Comparison of ENCODE assay signal across 9 cellular contexts in genomic region chr6:82589509-82590206, GRCh38.
DNase-seq lines count a peak whose midpoint lies in the region; ATAC-seq and TF ChIP-seq lines count a peak whose summit lies in the region.
"Had no signal": no experiment of that assay in that cellular context is flagged by ENCODE, and none has a peak within 500 bp of the region (broad histone marks: within the 10 kb centered on the region; RNA-seq: fewer than 3 reads in every experiment).

No MANE protein-coding gene starts in this region.

- CTCF ChIA-PET in activated CD8-positive, alpha-beta T cell treated with anti-CD3 and anti-CD28 coated beads for 36 hours (lab: Charles Lee) = no interaction called here
- CTCF ChIA-PET in activated CD8-positive, alpha-beta T cell treated with anti-CD3 and anti-CD28 coated beads, Interleukin-2, amount 10 ng/mL, durations not matched to agents 7 days and 5 days (lab: Charles Lee) = no interaction called here

- H3K4me1 Mint-ChIP-seq in activated CD8-positive, alpha-beta T cell treated with anti-CD3 and anti-CD28 coated beads for 36 hours (ENCODE audit: low read depth) = no peaks in the 10 kb centered on the region
- no peaks in the 10 kb centered on the region for H3K4me1 Mint-ChIP-seq in activated CD8-positive, alpha-beta T cell treated with anti-CD3 and anti-CD28 coated beads, Interleukin-2, amount 10 ng/mL, durations not matched to agents 7 days and 5 days (ENCODE audit: low read depth)
- peaks cover 6% of the 10 kb centered on the region for H3K4me1 Mint-ChIP-seq in chondrocyte (ENCODE audit: low read depth)
- H3K4me1 Mint-ChIP-seq in stimulated activated naive B cell treated with anti-CD40 and anti-IgM and Interleukin-4, amounts not matched to agents 10 μg/mL and 1 μg/mL and 100 μg/mL, for 72 hours = peaks cover 0 to 6% of the 10 kb centered on the region in 2 donors

- no peaks in the 10 kb centered on the region for H3K36me3 Mint-ChIP-seq in activated CD8-positive, alpha-beta T cell treated with anti-CD3 and anti-CD28 coated beads for 36 hours (ENCODE audit: low read depth)
- no peaks in the 10 kb centered on the region for H3K36me3 Mint-ChIP-seq in activated CD8-positive, alpha-beta T cell treated with anti-CD3 and anti-CD28 coated beads, Interleukin-2, amount 10 ng/mL, durations not matched to agents 7 days and 5 days (ENCODE audit: low read depth)
- H3K36me3 Mint-ChIP-seq in chondrocyte (ENCODE audit: low read depth) = no peaks in the 10 kb centered on the region
- no peaks in the 10 kb centered on the region for H3K36me3 Mint-ChIP-seq in stimulated activated naive B cell treated with anti-CD40 and anti-IgM and Interleukin-4, amounts not matched to agents 10 μg/mL and 1 μg/mL and 100 μg/mL, for 72 hours
- H3K36me3 Mint-ChIP-seq: activated naive CD4-positive, alpha-beta T cell treated with anti-CD3 and anti-CD28 coated beads, Interleukin-2, amount 50 U/mL, for 72 hours had no signal

- peak; percentile 47 for ATAC-seq in activated CD8-positive, alpha-beta T cell treated with anti-CD3 and anti-CD28 coated beads for 36 hours
- ATAC-seq in activated CD8-positive, alpha-beta T cell treated with anti-CD3 and anti-CD28 coated beads, Interleukin-2, amount 10 ng/mL, durations not matched to agents 7 days and 5 days = no peak
- ATAC-seq in HG02571 (IDR thresholded peaks at IDR 0.05; ENCODE audit: unreplicated experiment) (peak; percentile 52), GM18861 (IDR thresholded peaks at IDR 0.05; ENCODE audit: unreplicated experiment) (no peak)
- ATAC-seq in stimulated activated naive B cell treated with anti-CD40 and anti-IgM and Interleukin-4, amounts not matched to agents 10 μg/mL and 1 μg/mL and 100 μg/mL, for 72 hours (replicated peaks) = peak; percentile 31 to 47

- no peak overlapping the region for H3K4me3 Mint-ChIP-seq in activated CD8-positive, alpha-beta T cell treated with anti-CD3 and anti-CD28 coated beads for 36 hours
- H3K4me3 Mint-ChIP-seq in activated CD8-positive, alpha-beta T cell treated with anti-CD3 and anti-CD28 coated beads, Interleukin-2, amount 10 ng/mL, durations not matched to agents 7 days and 5 days = no peak overlapping the region
- H3K4me3 Mint-ChIP-seq in chondrocyte (ENCODE audit: unreplicated experiment) = no peak overlapping the region
- no peak overlapping the region for H3K4me3 Mint-ChIP-seq in stimulated activated naive B cell treated with anti-CD40 and anti-IgM and Interleukin-4, amounts not matched to agents 10 μg/mL and 1 μg/mL and 100 μg/mL, for 72 hours

- peak; percentile 2 for DNase-seq in activated CD8-positive, alpha-beta T cell treated with anti-CD3 and anti-CD28 coated beads for 36 hours
- no peak for DNase-seq in activated CD8-positive, alpha-beta T cell treated with anti-CD3 and anti-CD28 coated beads, Interleukin-2, amount 10 ng/mL, durations not matched to agents 7 days and 5 days
- peak; percentile 11 for DNase-seq in NCI-H187 treated with DMSO at 0.1 percent for 48 hours (lab: John Stamatoyannopoulos, UW)
- no peak for DNase-seq in chondrocyte (ENCODE audit: low spot score)
- DNase-seq in stimulated activated naive B cell treated with anti-CD40 and anti-IgM and Interleukin-4, amounts not matched to agents 10 μg/mL and 1 μg/mL and 100 μg/mL, for 72 hours = no peak
- no peak for DNase-seq in NCI-H2107 treated with DMSO at 0.1 percent for 48 hours (lab: John Stamatoyannopoulos, UW; ENCODE audit: unreplicated experiment)

- POLR2A ChIA-PET in activated CD8-positive, alpha-beta T cell treated with anti-CD3 and anti-CD28 coated beads for 36 hours (lab: Charles Lee) = no interaction called here
- POLR2A ChIA-PET in activated CD8-positive, alpha-beta T cell treated with anti-CD3 and anti-CD28 coated beads, Interleukin-2, amount 10 ng/mL, durations not matched to agents 7 days and 5 days (lab: Charles Lee) = no interaction called here

- no peak overlapping the region for H3K27ac Mint-ChIP-seq in activated CD8-positive, alpha-beta T cell treated with anti-CD3 and anti-CD28 coated beads for 36 hours
- H3K27ac Mint-ChIP-seq in activated CD8-positive, alpha-beta T cell treated with anti-CD3 and anti-CD28 coated beads, Interleukin-2, amount 10 ng/mL, durations not matched to agents 7 days and 5 days = no peak overlapping the region
- no peak overlapping the region for H3K27ac Mint-ChIP-seq in chondrocyte (ENCODE audit: unreplicated experiment)
- H3K27ac Mint-ChIP-seq in stimulated activated naive B cell treated with anti-CD40 and anti-IgM and Interleukin-4, amounts not matched to agents 10 μg/mL and 1 μg/mL and 100 μg/mL, for 72 hours = no peak overlapping the region
- H3K27ac Mint-ChIP-seq: activated naive CD4-positive, alpha-beta T cell treated with anti-CD3 and anti-CD28 coated beads, Interleukin-2, amount 50 U/mL, for 72 hours had no signal

- H3K27me3 Mint-ChIP-seq in activated CD8-positive, alpha-beta T cell treated with anti-CD3 and anti-CD28 coated beads for 36 hours = no peaks in the 10 kb centered on the region
- H3K27me3 Mint-ChIP-seq in activated CD8-positive, alpha-beta T cell treated with anti-CD3 and anti-CD28 coated beads, Interleukin-2, amount 10 ng/mL, durations not matched to agents 7 days and 5 days (ENCODE audit: low read depth) = no peaks in the 10 kb centered on the region
- peaks cover 5% of the 10 kb centered on the region for H3K27me3 Mint-ChIP-seq in chondrocyte (ENCODE audit: low read depth)
- H3K27me3 Mint-ChIP-seq in stimulated activated naive B cell treated with anti-CD40 and anti-IgM and Interleukin-4, amounts not matched to agents 10 μg/mL and 1 μg/mL and 100 μg/mL, for 72 hours = no peaks in the 10 kb centered on the region

- TF ChIP-seq CTCF in activated CD8-positive, alpha-beta T cell treated with anti-CD3 and anti-CD28 coated beads for 36 hours (IDR thresholded peaks at IDR 0.05) = no peak
- TF ChIP-seq CTCF in chondrocyte (IDR thresholded peaks at IDR 0.05) = peak; percentile 59

- intact Hi-C loops in activated CD8-positive, alpha-beta T cell treated with anti-CD3 and anti-CD28 coated beads for 36 hours (cut with micrococcal nuclease) = no loop called here

- no peaks in the 10 kb centered on the region for H3K9me3 Mint-ChIP-seq in activated CD8-positive, alpha-beta T cell treated with anti-CD3 and anti-CD28 coated beads for 36 hours
- H3K9me3 Mint-ChIP-seq in activated CD8-positive, alpha-beta T cell treated with anti-CD3 and anti-CD28 coated beads, Interleukin-2, amount 10 ng/mL, durations not matched to agents 7 days and 5 days (ENCODE audit: insufficient read depth) = no peaks in the 10 kb centered on the region
- H3K9me3 Mint-ChIP-seq in chondrocyte (ENCODE audit: low read depth) = no peaks in the 10 kb centered on the region
- H3K9me3 Mint-ChIP-seq in stimulated activated naive B cell treated with anti-CD40 and anti-IgM and Interleukin-4, amounts not matched to agents 10 μg/mL and 1 μg/mL and 100 μg/mL, for 72 hours = peaks cover 0 to 4% of the 10 kb centered on the region in 2 donors
- H3K9me3 Mint-ChIP-seq: activated naive CD4-positive, alpha-beta T cell treated with anti-CD3 and anti-CD28 coated beads, Interleukin-2, amount 50 U/mL, for 72 hours had no signal

Comparison
In these comparisons a context has a peak if more than half of its experiments do, and no peak if none do; other contexts are left out.
1. ATAC-seq: peak in activated CD8-positive, alpha-beta T cell treated with anti-CD3 and anti-CD28 coated beads for 36 hours (single experiment), HG02571 (single experiment) and stimulated activated naive B cell treated with anti-CD40 and anti-IgM and Interleukin-4, amounts not matched to agents 10 μg/mL and 1 μg/mL and 100 μg/mL, for 72 hours (2 of 2); none in activated CD8-positive, alpha-beta T cell treated with anti-CD3 and anti-CD28 coated beads, Interleukin-2, amount 10 ng/mL, durations not matched to agents 7 days and 5 days (single experiment) and GM18861 (single experiment).
2. DNase-seq: peak in activated CD8-positive, alpha-beta T cell treated with anti-CD3 and anti-CD28 coated beads for 36 hours (single experiment) and NCI-H187 treated with DMSO at 0.1 percent for 48 hours (single experiment); none in activated CD8-positive, alpha-beta T cell treated with anti-CD3 and anti-CD28 coated beads, Interleukin-2, amount 10 ng/mL, durations not matched to agents 7 days and 5 days (single experiment), chondrocyte (single experiment), stimulated activated naive B cell treated with anti-CD40 and anti-IgM and Interleukin-4, amounts not matched to agents 10 μg/mL and 1 μg/mL and 100 μg/mL, for 72 hours (single experiment) and NCI-H2107 treated with DMSO at 0.1 percent for 48 hours (single experiment).